Comparison of ENCODE assay signal across 39 cellular contexts in genomic region chr22:30674482-30674881, GRCh38.
"Had no signal": no experiment of that assay in that cellular context is flagged by ENCODE, and none has a peak within 500 bp of the region (broad histone marks: within the 10 kb centered on the region; RNA-seq: fewer than 3 reads in every experiment).

No MANE protein-coding gene starts in this region.

- H3K4me3 Mint-ChIP-seq: activated naive CD4-positive, alpha-beta T cell treated with anti-CD3 and anti-CD28 coated beads for 36 hours; activated naive CD4-positive, alpha-beta T cell treated with anti-CD3 and anti-CD28 coated beads, Interleukin-2, amount 10 ng/mL, durations not matched to agents 7 days and 5 days; activated naive CD4-positive, alpha-beta T cell treated with anti-CD3 and anti-CD28 coated beads, Interleukin-2, amount 50 U/mL, for 24 hours; activated naive CD8-positive, alpha-beta T cell; activated naive CD8-positive, alpha-beta T cell treated with anti-CD3 and anti-CD28 coated beads for 36 hours; activated naive CD8-positive, alpha-beta T cell treated with anti-CD3 and anti-CD28 coated beads, Interleukin-2, amount 10 ng/mL, durations not matched to agents 7 days and 5 days; activated naive CD8-positive, alpha-beta T cell treated with anti-CD3 and anti-CD28 coated beads, Interleukin-2, amount 50 U/mL, for 24 hours; activated T-cell treated with anti-CD3 and anti-CD28 coated beads, Interleukin-2, amount 50 U/mL, for 24 hours; activated T-cell treated with anti-CD3 and anti-CD28 coated beads, Interleukin-2, amount 50 U/mL, for 4 hours; activated T-cell treated with anti-CD3 and anti-CD28 coated beads, Interleukin-2, amount 50 U/mL, for 72 hours; activated T-helper 17 cell treated with anti-CD3 and anti-CD28 coated beads, Interleukin-2, amount 50 U/mL, for 72 hours; central memory CD8-positive, alpha-beta T cell had no signal

- ATAC-seq: activated naive CD4-positive, alpha-beta T cell treated with anti-CD3 and anti-CD28 coated beads, Interleukin-2, amount 50 U/mL, for 72 hours; activated naive CD8-positive, alpha-beta T cell treated with anti-CD3 and anti-CD28 coated beads, Interleukin-2, amount 50 U/mL, for 24 hours; activated T-cell treated with anti-CD3 and anti-CD28 coated beads, Interleukin-2, amount 50 U/mL, for 4 hours; activated T-cell treated with anti-CD3 and anti-CD28 coated beads, Interleukin-2, amount 50 U/mL, for 72 hours; activated T-helper 17 cell treated with anti-CD3 and anti-CD28 coated beads, Interleukin-2, amount 50 U/mL, for 72 hours; body of pancreas had no signal

- H3K4me1 ChIP-seq: adrenal gland, ascending aorta, body of pancreas, breast epithelium had no signal

- H3K9me3 ChIP-seq: adrenal gland, ascending aorta, body of pancreas, breast epithelium had no signal

- H3K4me1 Mint-ChIP-seq: activated naive CD4-positive, alpha-beta T cell treated with anti-CD3 and anti-CD28 coated beads, Interleukin-2, amount 10 ng/mL, durations not matched to agents 7 days and 5 days; activated naive CD4-positive, alpha-beta T cell treated with anti-CD3 and anti-CD28 coated beads, Interleukin-2, amount 50 U/mL, for 24 hours; activated naive CD8-positive, alpha-beta T cell treated with anti-CD3 and anti-CD28 coated beads for 36 hours; activated naive CD8-positive, alpha-beta T cell treated with anti-CD3 and anti-CD28 coated beads, Interleukin-2, amount 10 ng/mL, durations not matched to agents 7 days and 5 days; activated naive CD8-positive, alpha-beta T cell treated with anti-CD3 and anti-CD28 coated beads, Interleukin-2, amount 50 U/mL, for 24 hours; activated T-helper 17 cell treated with anti-CD3 and anti-CD28 coated beads, Interleukin-2, amount 50 U/mL, for 72 hours; central memory CD8-positive, alpha-beta T cell had no signal

- H3K4me3 ChIP-seq: adrenal gland, ascending aorta, body of pancreas, breast epithelium, cardiac muscle cell had no signal

- H3K36me3 ChIP-seq: adrenal gland, ascending aorta, brain microvascular endothelial cell, breast epithelium, cardiac muscle cell had no signal

- H3K9me3 Mint-ChIP-seq: activated naive CD4-positive, alpha-beta T cell treated with anti-CD3 and anti-CD28 coated beads for 36 hours; activated naive CD4-positive, alpha-beta T cell treated with anti-CD3 and anti-CD28 coated beads, Interleukin-2, amount 10 ng/mL, durations not matched to agents 7 days and 5 days; activated naive CD4-positive, alpha-beta T cell treated with anti-CD3 and anti-CD28 coated beads, Interleukin-2, amount 50 U/mL, for 24 hours; activated naive CD4-positive, alpha-beta T cell treated with anti-CD3 and anti-CD28 coated beads, Interleukin-2, amount 50 U/mL, for 72 hours; activated naive CD8-positive, alpha-beta T cell treated with anti-CD3 and anti-CD28 coated beads for 36 hours; activated naive CD8-positive, alpha-beta T cell treated with anti-CD3 and anti-CD28 coated beads, Interleukin-2, amount 10 ng/mL, durations not matched to agents 7 days and 5 days; activated naive CD8-positive, alpha-beta T cell treated with anti-CD3 and anti-CD28 coated beads, Interleukin-2, amount 50 U/mL, for 24 hours; activated T-cell treated with anti-CD3 and anti-CD28 coated beads, Interleukin-2, amount 50 U/mL, for 24 hours; activated T-cell treated with anti-CD3 and anti-CD28 coated beads, Interleukin-2, amount 50 U/mL, for 4 hours; activated T-cell treated with anti-CD3 and anti-CD28 coated beads, Interleukin-2, amount 50 U/mL, for 72 hours; activated T-helper 17 cell treated with anti-CD3 and anti-CD28 coated beads, Interleukin-2, amount 50 U/mL, for 72 hours; activated T-helper 2 cell treated with anti-CD3 and anti-CD28 coated beads, Interferon-gamma antibody, Interleukin-2, Interleukin-4, amounts not matched to agents 10 μg/mL and 5 μg/mL and 100 μg/mL, durations not matched to agents 14 hours and 24 hours and 36 hours; brain; central memory CD8-positive, alpha-beta T cell had no signal

- H3K27me3 ChIP-seq: adrenal gland, ascending aorta, body of pancreas, brain microvascular endothelial cell, breast epithelium had no signal

- FAIRE-seq: astrocyte, bronchial epithelial cell had no signal

- H3K36me3 Mint-ChIP-seq: activated naive CD4-positive, alpha-beta T cell treated with anti-CD3 and anti-CD28 coated beads, Interleukin-2, amount 10 ng/mL, durations not matched to agents 7 days and 5 days; activated naive CD4-positive, alpha-beta T cell treated with anti-CD3 and anti-CD28 coated beads, Interleukin-2, amount 50 U/mL, for 24 hours; activated naive CD4-positive, alpha-beta T cell treated with anti-CD3 and anti-CD28 coated beads, Interleukin-2, amount 50 U/mL, for 72 hours; activated naive CD8-positive, alpha-beta T cell; activated naive CD8-positive, alpha-beta T cell treated with anti-CD3 and anti-CD28 coated beads for 36 hours; activated naive CD8-positive, alpha-beta T cell treated with anti-CD3 and anti-CD28 coated beads, Interleukin-2, amount 10 ng/mL, durations not matched to agents 7 days and 5 days; brain had no signal

- H3K27ac ChIP-seq: adrenal gland, ascending aorta, body of pancreas, brain microvascular endothelial cell, breast epithelium, cardiac muscle cell had no signal

- H3K27ac Mint-ChIP-seq: activated naive CD4-positive, alpha-beta T cell treated with anti-CD3 and anti-CD28 coated beads for 36 hours; activated naive CD4-positive, alpha-beta T cell treated with anti-CD3 and anti-CD28 coated beads, Interleukin-2, amount 10 ng/mL, durations not matched to agents 7 days and 5 days; activated naive CD4-positive, alpha-beta T cell treated with anti-CD3 and anti-CD28 coated beads, Interleukin-2, amount 50 U/mL, for 24 hours; activated naive CD8-positive, alpha-beta T cell; activated naive CD8-positive, alpha-beta T cell treated with anti-CD3 and anti-CD28 coated beads for 36 hours; activated naive CD8-positive, alpha-beta T cell treated with anti-CD3 and anti-CD28 coated beads, Interleukin-2, amount 10 ng/mL, durations not matched to agents 7 days and 5 days; activated naive CD8-positive, alpha-beta T cell treated with anti-CD3 and anti-CD28 coated beads, Interleukin-2, amount 50 U/mL, for 24 hours; activated T-cell treated with anti-CD3 and anti-CD28 coated beads, Interleukin-2, amount 50 U/mL, for 24 hours; activated T-cell treated with anti-CD3 and anti-CD28 coated beads, Interleukin-2, amount 50 U/mL, for 72 hours; activated T-helper 17 cell treated with anti-CD3 and anti-CD28 coated beads, Interleukin-2, amount 50 U/mL, for 72 hours; activated T-helper 2 cell treated with anti-CD3 and anti-CD28 coated beads, Interferon-gamma antibody, Interleukin-2, Interleukin-4, amounts not matched to agents 10 μg/mL and 5 μg/mL and 100 μg/mL, durations not matched to agents 14 hours and 24 hours and 36 hours had no signal

- DNase-seq: activated effector memory CD4-positive, alpha-beta T cell treated with anti-CD3 and anti-CD28 coated beads, Interleukin-2, amount 50 U/mL, for 16 hours; activated effector memory CD4-positive, alpha-beta T cell treated with Interleukin-2 at 50 U/mL for 16 hours; activated gamma-delta T cell; activated gamma-delta T cell treated with Interleukin-2 at 50 U/mL for 16 hours; activated naive CD4-positive, alpha-beta T cell; activated naive CD4-positive, alpha-beta T cell treated with anti-CD3 and anti-CD28 coated beads for 36 hours; activated naive CD4-positive, alpha-beta T cell treated with anti-CD3 and anti-CD28 coated beads, Interleukin-2, amount 10 ng/mL, durations not matched to agents 7 days and 5 days; activated naive CD4-positive, alpha-beta T cell treated with anti-CD3 and anti-CD28 coated beads, Interleukin-2, amount 50 U/mL, for 16 hours; activated naive CD4-positive, alpha-beta T cell treated with Interleukin-2 at 50 U/mL for 16 hours; activated naive CD8-positive, alpha-beta T cell treated with anti-CD3 and anti-CD28 coated beads for 36 hours; activated naive CD8-positive, alpha-beta T cell treated with anti-CD3 and anti-CD28 coated beads, Interleukin-2, amount 10 ng/mL, durations not matched to agents 7 days and 5 days; activated naive CD8-positive, alpha-beta T cell treated with anti-CD3 and anti-CD28 coated beads, Interleukin-2, amount 50 U/mL, for 24 hours; activated T-cell treated with anti-CD3 and anti-CD28 coated beads for 4 hours; activated T-cell treated with anti-CD3 and anti-CD28 coated beads, Interleukin-2, amount 50 U/mL, for 1 hour; activated T-cell treated with anti-CD3 and anti-CD28 coated beads, Interleukin-2, amount 50 U/mL, for 24 hours; activated T-cell treated with anti-CD3 and anti-CD28 coated beads, Interleukin-2, amount 50 U/mL, for 4 hours; activated T-cell treated with anti-CD3 and anti-CD28 coated beads, Interleukin-2, amount 50 U/mL, for 48 hours; activated T-cell treated with anti-CD3 and anti-CD28 coated beads, Interleukin-2, amount 50 U/mL, for 72 hours; adrenal gland; amniotic stem cell; amygdala; aorta; body of pancreas; brain microvascular endothelial cell; caudate nucleus; central memory CD4-positive, alpha-beta T cell; cerebellar nuclear complex had no signal
